In the genomic region with DNA sequence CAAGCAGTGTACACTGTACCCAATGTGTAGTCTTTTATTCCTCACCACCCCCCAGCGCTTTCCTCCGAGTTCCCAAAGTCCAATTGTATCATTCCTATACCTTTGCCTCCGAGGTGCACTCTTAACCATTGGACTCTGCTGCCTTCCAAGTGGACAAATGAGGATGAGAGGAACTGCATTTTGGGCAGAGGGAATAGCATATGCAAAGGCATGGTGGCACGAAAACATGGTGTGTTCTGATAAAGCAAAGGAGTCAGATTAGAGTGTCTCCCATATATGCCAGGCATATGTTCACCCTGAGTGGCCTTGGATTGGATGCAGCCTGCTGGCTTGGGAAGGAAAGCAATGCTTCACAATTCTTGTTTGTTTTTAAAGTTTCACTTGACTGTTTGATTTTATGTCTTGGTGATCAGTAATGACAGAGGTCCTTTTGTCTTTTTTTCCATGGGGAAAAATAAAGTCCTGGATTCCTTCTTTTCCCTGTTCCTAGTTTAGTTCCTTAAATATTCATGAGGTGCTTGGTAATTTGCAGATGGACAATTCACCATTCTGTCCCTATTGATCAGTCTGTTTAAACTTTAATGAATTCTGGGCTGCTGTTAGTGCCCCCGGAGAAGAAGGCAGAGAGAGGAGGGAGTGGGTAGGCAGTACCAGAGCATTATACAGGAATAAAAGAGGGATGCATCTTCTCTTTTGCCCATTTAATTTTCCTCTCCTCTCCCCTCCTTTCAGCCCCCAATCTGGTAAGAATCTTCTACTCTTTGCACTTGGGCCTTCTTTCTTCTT, we compare ENCODE assay signal across 1 cellular context.
A peak's percentile ranks its signal among the peaks of the same experiment; 100 is the strongest.
TF ChIP-seq lines count a peak whose summit lies in the region.

No MANE protein-coding gene starts in this region.

TF ChIP-seq in HepG2, 621 proteins besides CTCF, POLR2A, EP300 and RAD21 (continued from another document):
- TF ChIP-seq, protein P1, sequence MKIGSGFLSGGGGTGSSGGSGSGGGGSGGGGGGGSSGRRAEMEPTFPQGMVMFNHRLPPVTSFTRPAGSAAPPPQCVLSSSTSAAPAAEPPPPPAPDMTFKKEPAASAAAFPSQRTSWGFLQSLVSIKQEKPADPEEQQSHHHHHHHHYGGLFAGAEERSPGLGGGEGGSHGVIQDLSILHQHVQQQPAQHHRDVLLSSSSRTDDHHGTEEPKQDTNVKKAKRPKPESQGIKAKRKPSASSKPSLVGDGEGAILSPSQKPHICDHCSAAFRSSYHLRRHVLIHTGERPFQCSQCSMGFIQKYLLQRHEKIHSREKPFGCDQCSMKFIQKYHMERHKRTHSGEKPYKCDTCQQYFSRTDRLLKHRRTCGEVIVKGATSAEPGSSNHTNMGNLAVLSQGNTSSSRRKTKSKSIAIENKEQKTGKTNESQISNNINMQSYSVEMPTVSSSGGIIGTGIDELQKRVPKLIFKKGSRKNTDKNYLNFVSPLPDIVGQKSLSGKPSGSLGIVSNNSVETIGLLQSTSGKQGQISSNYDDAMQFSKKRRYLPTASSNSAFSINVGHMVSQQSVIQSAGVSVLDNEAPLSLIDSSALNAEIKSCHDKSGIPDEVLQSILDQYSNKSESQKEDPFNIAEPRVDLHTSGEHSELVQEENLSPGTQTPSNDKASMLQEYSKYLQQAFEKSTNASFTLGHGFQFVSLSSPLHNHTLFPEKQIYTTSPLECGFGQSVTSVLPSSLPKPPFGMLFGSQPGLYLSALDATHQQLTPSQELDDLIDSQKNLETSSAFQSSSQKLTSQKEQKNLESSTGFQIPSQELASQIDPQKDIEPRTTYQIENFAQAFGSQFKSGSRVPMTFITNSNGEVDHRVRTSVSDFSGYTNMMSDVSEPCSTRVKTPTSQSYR (CRISPR knock-in tag; IDR thresholded peaks at IDR 0.05; ENCODE audit: borderline replicate concordance): no peak
- TF ChIP-seq, protein P2, sequence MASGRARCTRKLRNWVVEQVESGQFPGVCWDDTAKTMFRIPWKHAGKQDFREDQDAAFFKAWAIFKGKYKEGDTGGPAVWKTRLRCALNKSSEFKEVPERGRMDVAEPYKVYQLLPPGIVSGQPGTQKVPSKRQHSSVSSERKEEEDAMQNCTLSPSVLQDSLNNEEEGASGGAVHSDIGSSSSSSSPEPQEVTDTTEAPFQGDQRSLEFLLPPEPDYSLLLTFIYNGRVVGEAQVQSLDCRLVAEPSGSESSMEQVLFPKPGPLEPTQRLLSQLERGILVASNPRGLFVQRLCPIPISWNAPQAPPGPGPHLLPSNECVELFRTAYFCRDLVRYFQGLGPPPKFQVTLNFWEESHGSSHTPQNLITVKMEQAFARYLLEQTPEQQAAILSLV (CRISPR knock-in tag; IDR thresholded peaks at IDR 0.05; ENCODE audit: borderline replicate concordance): no peak
- TF ChIP-seq NR1H2 (CRISPR knock-in tag; IDR thresholded peaks at IDR 0.05; ENCODE audit: borderline replicate concordance, low read depth): no peak
- TF ChIP-seq ZMAT3 (CRISPR knock-in tag; conservative IDR thresholded peaks at IDR 0.05): no peak
- TF ChIP-seq FOXA3 (CRISPR knock-in tag; IDR thresholded peaks at IDR 0.05): no peak
- no peak for TF ChIP-seq SALL1 (CRISPR knock-in tag; IDR thresholded peaks at IDR 0.05)
- TF ChIP-seq TCF12 (IDR thresholded peaks at IDR 0.05): no peak
- no peak for TF ChIP-seq TCF12 (CRISPR knock-in tag; IDR thresholded peaks at IDR 0.05)
- TF ChIP-seq ELF3 (CRISPR knock-in tag; IDR thresholded peaks at IDR 0.05): no peak
- 0 out of 2 replicates have a peak, but pooled peaks have one; percentile 22 for TF ChIP-seq SNAPC2 (CRISPR knock-in tag; IDR thresholded peaks at IDR 0.05)
- TF ChIP-seq PAF1 (CRISPR knock-in tag; IDR thresholded peaks at IDR 0.05): no peak
- TF ChIP-seq TCF7 (IDR thresholded peaks at IDR 0.05; ENCODE audit: low read depth): no peak
- TF ChIP-seq HDAC2 (CRISPR knock-in tag; IDR thresholded peaks at IDR 0.05): no peak
- peak; percentile 73; the same call in 1 of the 2 replicates for TF ChIP-seq RCOR2 (CRISPR knock-in tag; IDR thresholded peaks at IDR 0.05)
- TF ChIP-seq, protein P3, sequence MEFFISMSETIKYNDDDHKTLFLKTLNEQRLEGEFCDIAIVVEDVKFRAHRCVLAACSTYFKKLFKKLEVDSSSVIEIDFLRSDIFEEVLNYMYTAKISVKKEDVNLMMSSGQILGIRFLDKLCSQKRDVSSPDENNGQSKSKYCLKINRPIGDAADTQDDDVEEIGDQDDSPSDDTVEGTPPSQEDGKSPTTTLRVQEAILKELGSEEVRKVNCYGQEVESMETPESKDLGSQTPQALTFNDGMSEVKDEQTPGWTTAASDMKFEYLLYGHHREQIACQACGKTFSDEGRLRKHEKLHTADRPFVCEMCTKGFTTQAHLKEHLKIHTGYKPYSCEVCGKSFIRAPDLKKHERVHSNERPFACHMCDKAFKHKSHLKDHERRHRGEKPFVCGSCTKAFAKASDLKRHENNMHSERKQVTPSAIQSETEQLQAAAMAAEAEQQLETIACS (CRISPR knock-in tag; IDR thresholded peaks at IDR 0.05): no peak
- TF ChIP-seq ZNF891 (CRISPR knock-in tag; IDR thresholded peaks at IDR 0.05): no peak
- no peak for TF ChIP-seq CAMTA2 (CRISPR knock-in tag; IDR thresholded peaks at IDR 0.05; ENCODE audit: borderline replicate concordance)
- TF ChIP-seq FOXK1 (CRISPR knock-in tag; IDR thresholded peaks at IDR 0.05; ENCODE audit: borderline replicate concordance, low read depth): no peak
- no peak for TF ChIP-seq ZNF121 (CRISPR knock-in tag; IDR thresholded peaks at IDR 0.05)
- TF ChIP-seq CBFB (CRISPR knock-in tag; IDR thresholded peaks at IDR 0.05): no peak
- TF ChIP-seq ZNF761 (CRISPR knock-in tag; conservative IDR thresholded peaks at IDR 0.05): no peak
- TF ChIP-seq HOXD1 (CRISPR knock-in tag; IDR thresholded peaks at IDR 0.05): no peak
- TF ChIP-seq ZBTB7B (CRISPR knock-in tag; IDR thresholded peaks at IDR 0.05): no peak
- no peak for TF ChIP-seq TBX2 (CRISPR knock-in tag; IDR thresholded peaks at IDR 0.05; ENCODE audit: borderline replicate concordance)
- no peak for TF ChIP-seq ZNF615 (CRISPR knock-in tag; IDR thresholded peaks at IDR 0.05; ENCODE audit: borderline replicate concordance)
- no peak for TF ChIP-seq MAFF (IDR thresholded peaks at IDR 0.05; ENCODE audit: low read depth, low read length)
- no peak for TF ChIP-seq NCOR1 (IDR thresholded peaks at IDR 0.05; ENCODE audit: borderline replicate concordance, low read length)
- no peak for TF ChIP-seq ZNF660 (CRISPR knock-in tag; IDR thresholded peaks at IDR 0.05; ENCODE audit: borderline replicate concordance, low read depth)
- no peak for TF ChIP-seq RFX1 (IDR thresholded peaks at IDR 0.05)
- TF ChIP-seq, protein P4, sequence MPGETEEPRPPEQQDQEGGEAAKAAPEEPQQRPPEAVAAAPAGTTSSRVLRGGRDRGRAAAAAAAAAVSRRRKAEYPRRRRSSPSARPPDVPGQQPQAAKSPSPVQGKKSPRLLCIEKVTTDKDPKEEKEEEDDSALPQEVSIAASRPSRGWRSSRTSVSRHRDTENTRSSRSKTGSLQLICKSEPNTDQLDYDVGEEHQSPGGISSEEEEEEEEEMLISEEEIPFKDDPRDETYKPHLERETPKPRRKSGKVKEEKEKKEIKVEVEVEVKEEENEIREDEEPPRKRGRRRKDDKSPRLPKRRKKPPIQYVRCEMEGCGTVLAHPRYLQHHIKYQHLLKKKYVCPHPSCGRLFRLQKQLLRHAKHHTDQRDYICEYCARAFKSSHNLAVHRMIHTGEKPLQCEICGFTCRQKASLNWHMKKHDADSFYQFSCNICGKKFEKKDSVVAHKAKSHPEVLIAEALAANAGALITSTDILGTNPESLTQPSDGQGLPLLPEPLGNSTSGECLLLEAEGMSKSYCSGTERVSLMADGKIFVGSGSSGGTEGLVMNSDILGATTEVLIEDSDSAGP (CRISPR knock-in tag; IDR thresholded peaks at IDR 0.05; ENCODE audit: borderline replicate concordance): no peak
- no peak for TF ChIP-seq FOXM1 (CRISPR knock-in tag; IDR thresholded peaks at IDR 0.05)
- TF ChIP-seq, protein P5, sequence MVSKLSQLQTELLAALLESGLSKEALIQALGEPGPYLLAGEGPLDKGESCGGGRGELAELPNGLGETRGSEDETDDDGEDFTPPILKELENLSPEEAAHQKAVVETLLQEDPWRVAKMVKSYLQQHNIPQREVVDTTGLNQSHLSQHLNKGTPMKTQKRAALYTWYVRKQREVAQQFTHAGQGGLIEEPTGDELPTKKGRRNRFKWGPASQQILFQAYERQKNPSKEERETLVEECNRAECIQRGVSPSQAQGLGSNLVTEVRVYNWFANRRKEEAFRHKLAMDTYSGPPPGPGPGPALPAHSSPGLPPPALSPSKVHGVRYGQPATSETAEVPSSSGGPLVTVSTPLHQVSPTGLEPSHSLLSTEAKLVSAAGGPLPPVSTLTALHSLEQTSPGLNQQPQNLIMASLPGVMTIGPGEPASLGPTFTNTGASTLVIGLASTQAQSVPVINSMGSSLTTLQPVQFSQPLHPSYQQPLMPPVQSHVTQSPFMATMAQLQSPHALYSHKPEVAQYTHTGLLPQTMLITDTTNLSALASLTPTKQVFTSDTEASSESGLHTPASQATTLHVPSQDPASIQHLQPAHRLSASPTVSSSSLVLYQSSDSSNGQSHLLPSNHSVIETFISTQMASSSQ (IDR thresholded peaks at IDR 0.05; ENCODE audit: low read depth): 0 out of 2 replicates have a peak, but pooled peaks have one; percentile 23
- TF ChIP-seq, protein P5 (CRISPR knock-in tag; IDR thresholded peaks at IDR 0.05; ENCODE audit: borderline replicate concordance): no peak
- TF ChIP-seq SAP130 (CRISPR knock-in tag; IDR thresholded peaks at IDR 0.05; ENCODE audit: low read depth): no peak
- no peak for TF ChIP-seq ISL2 (CRISPR knock-in tag; IDR thresholded peaks at IDR 0.05)
- no peak for TF ChIP-seq SMYD3 (CRISPR knock-in tag; IDR thresholded peaks at IDR 0.05)
- no peak for TF ChIP-seq NFRKB (IDR thresholded peaks at IDR 0.05)
- TF ChIP-seq POLR2AphosphoS5 (IDR thresholded peaks at IDR 0.05; ENCODE audit: low read depth, low read length): no peak
- no peak for TF ChIP-seq ZFX (CRISPR knock-in tag; IDR thresholded peaks at IDR 0.05; ENCODE audit: low read depth)
- TF ChIP-seq, protein P6, sequence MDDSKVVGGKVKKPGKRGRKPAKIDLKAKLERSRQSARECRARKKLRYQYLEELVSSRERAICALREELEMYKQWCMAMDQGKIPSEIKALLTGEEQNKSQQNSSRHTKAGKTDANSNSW (CRISPR knock-in tag; IDR thresholded peaks at IDR 0.05; ENCODE audit: borderline replicate concordance): no peak
- TF ChIP-seq, protein P7, sequence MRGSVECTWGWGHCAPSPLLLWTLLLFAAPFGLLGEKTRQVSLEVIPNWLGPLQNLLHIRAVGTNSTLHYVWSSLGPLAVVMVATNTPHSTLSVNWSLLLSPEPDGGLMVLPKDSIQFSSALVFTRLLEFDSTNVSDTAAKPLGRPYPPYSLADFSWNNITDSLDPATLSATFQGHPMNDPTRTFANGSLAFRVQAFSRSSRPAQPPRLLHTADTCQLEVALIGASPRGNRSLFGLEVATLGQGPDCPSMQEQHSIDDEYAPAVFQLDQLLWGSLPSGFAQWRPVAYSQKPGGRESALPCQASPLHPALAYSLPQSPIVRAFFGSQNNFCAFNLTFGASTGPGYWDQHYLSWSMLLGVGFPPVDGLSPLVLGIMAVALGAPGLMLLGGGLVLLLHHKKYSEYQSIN (CRISPR knock-in tag; IDR thresholded peaks at IDR 0.05; ENCODE audit: borderline replicate concordance): no peak
- TF ChIP-seq ZNF652 (CRISPR knock-in tag; IDR thresholded peaks at IDR 0.05; ENCODE audit: borderline replicate concordance, low read depth): no peak
- no peak for TF ChIP-seq NPAS2 (CRISPR knock-in tag; IDR thresholded peaks at IDR 0.05; ENCODE audit: borderline replicate concordance)
